21 cellular contexts compared by ENCODE assay signal in the genomic region with DNA sequence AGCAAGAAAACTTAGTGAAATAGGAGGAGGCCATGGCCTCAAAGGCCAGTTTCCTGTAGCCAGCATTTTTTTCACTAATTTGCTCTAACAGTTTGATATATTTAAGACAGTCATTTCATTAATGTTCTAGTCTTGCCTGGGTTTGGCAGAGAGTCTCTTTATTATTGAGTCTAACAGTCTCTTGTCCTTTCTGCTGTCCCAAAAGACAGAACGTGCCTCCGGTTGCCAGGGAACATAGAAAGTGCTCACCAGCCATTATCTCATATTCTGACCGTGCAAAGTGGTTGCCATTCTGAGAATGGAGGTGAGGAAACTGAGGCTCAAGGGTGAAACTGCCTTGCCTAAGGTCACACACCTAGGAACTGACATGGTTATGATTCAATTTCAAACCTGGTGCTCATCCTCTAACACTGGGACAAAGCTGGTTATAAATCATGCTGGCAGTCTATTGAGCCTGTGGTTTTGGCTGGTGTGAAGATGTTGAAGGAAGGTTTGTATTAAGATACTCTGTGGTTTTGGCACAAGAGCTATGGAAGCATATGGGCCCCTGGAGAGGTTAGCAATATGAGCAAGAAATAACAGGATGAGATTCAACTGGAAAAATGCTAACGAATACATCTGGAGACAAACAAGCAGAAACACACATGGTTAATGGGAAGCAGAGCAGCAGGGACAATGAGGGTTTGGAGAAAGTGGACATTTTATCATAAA.
DNase-seq lines count a peak whose midpoint lies in the region; ATAC-seq and TF ChIP-seq lines count a peak whose summit lies in the region.
"Had no signal": no experiment of that assay in that cellular context is flagged by ENCODE, and none has a peak within 500 bp of the region (broad histone marks: within the 10 kb centered on the region; RNA-seq: fewer than 3 reads in every experiment).

No MANE protein-coding gene starts in this region.

- H3K9me3 ChIP-seq in right atrium auricular region (no peaks in the 10 kb centered on the region), heart left ventricle (no peaks in the 10 kb centered on the region), psoas muscle (no peaks in the 10 kb centered on the region)

- DNase-seq in Right ventricle myocardium superior, result peak; percentile 49
- no peak for DNase-seq in right atrium auricular region (ENCODE audit: low spot score)
- DNase-seq in heart left ventricle, result no peak
- peak in 1 of 2 donors; percentile 18 for DNase-seq in psoas muscle
- no peak for DNase-seq in GM13976 (ENCODE audit: low spot score)
- DNase-seq in NCI-H82 treated with DMSO at 0.1 percent for 48 hours (lab: John Stamatoyannopoulos, UW; ENCODE audit: unreplicated experiment), result no peak
- DNase-seq: 8988T; CD4-positive, alpha-beta memory T cell; GDM1; GOT3; MV-4-11; NCI-H1436; NCI-H2107; NCI-H345; NCI-H69; NK-92 treated with Interleukin-12 subunit alpha and Interleukin-12 subunit beta, amount 100 ng/mL, for 24 hours; RPMI8226 had no signal

- intact Hi-C loops in Right ventricle myocardium superior (cut with DNase I), result no loop called here
- intact Hi-C loops in heart left ventricle (cut with DNase I), result no loop called here
- intact Hi-C loops in psoas muscle (cut with DNase I), result no loop called here

- no peaks in the 10 kb centered on the region for H3K27me3 ChIP-seq in right atrium auricular region
- peaks cover 0 to 8% (median 0%) of the 10 kb centered on the region in 9 donors for H3K27me3 ChIP-seq in heart left ventricle
- no peaks in the 10 kb centered on the region for H3K27me3 ChIP-seq in psoas muscle (ENCODE audit: insufficient read depth in 3 of 3, low read length in 2 of 3)

- no peak overlapping the region for H3K4me3 ChIP-seq in right atrium auricular region
- no peak overlapping the region for H3K4me3 ChIP-seq in heart left ventricle
- no peak overlapping the region for H3K4me3 ChIP-seq in psoas muscle
- H3K4me3 ChIP-seq: GM12878, K562 had no signal

- H3K4me1 ChIP-seq in right atrium auricular region (no peaks in the 10 kb centered on the region), heart left ventricle (peaks cover 0 to 7% (median 0%) of the 10 kb centered on the region in 12 donors), psoas muscle (no peaks in the 10 kb centered on the region)

- TF ChIP-seq POLR2A in heart left ventricle (IDR thresholded peaks at IDR 0.05), result no peak

- H3K36me3 ChIP-seq in right atrium auricular region (no peaks in the 10 kb centered on the region), heart left ventricle (no peaks in the 10 kb centered on the region), psoas muscle (ENCODE audit: insufficient read depth in 1 of 2, low read depth in 1 of 2) (no peaks in the 10 kb centered on the region)

- no peak for TF ChIP-seq CTCF in right atrium auricular region (IDR thresholded peaks at IDR 0.05)
- no peak for TF ChIP-seq CTCF in heart left ventricle (IDR thresholded peaks at IDR 0.05)
- TF ChIP-seq CTCF in psoas muscle (IDR thresholded peaks at IDR 0.05), result no peak
- no peak for TF ChIP-seq CTCF in GM13976 (IDR thresholded peaks at IDR 0.05; ENCODE audit: borderline replicate concordance, control extremely low read depth, extremely low read depth, insufficient read depth, missing control alignments)

- H3K27ac ChIP-seq in right atrium auricular region, result no peak overlapping the region
- no peak overlapping the region for H3K27ac ChIP-seq in heart left ventricle
- no peak overlapping the region for H3K27ac ChIP-seq in psoas muscle

- peak; percentile 86 for ATAC-seq in Right ventricle myocardium superior (ENCODE audit: poor library complexity)
- peak; percentile 54 to 63 (median 56) for ATAC-seq in heart left ventricle
- peak in 3 of 4 donors; percentile 46 to 71 (median 71) for ATAC-seq in psoas muscle
- no peak for ATAC-seq in GM19463 (IDR thresholded peaks at IDR 0.05; ENCODE audit: unreplicated experiment)
- no peak for ATAC-seq in GM19035 (IDR thresholded peaks at IDR 0.05; ENCODE audit: unreplicated experiment)
- ATAC-seq: GM12878, K562 had no signal

- 59 to 77% (median 72%) methylated on average over 4 of the region's 4 CpGs for WGBS in heart left ventricle, 4 donors
- 65 to 74% (median 71%) methylated on average over 4 of the region's 4 CpGs for WGBS in psoas muscle, 3 donors

- in situ Hi-C loops in GM13976 (cut with MboI; ENCODE audit: low sequenced_read_pairs, unreplicated experiment), result no loop called here

Comparison
In these comparisons a context has a peak if more than half of its experiments do, and no peak if none do; other contexts are left out.
1. ATAC-seq: peak in Right ventricle myocardium superior (single experiment), heart left ventricle (4 of 4) and psoas muscle (3 of 4); none in GM19463 (single experiment) and GM19035 (single experiment).